8 cellular contexts compared by ENCODE assay signal in the genomic region with DNA sequence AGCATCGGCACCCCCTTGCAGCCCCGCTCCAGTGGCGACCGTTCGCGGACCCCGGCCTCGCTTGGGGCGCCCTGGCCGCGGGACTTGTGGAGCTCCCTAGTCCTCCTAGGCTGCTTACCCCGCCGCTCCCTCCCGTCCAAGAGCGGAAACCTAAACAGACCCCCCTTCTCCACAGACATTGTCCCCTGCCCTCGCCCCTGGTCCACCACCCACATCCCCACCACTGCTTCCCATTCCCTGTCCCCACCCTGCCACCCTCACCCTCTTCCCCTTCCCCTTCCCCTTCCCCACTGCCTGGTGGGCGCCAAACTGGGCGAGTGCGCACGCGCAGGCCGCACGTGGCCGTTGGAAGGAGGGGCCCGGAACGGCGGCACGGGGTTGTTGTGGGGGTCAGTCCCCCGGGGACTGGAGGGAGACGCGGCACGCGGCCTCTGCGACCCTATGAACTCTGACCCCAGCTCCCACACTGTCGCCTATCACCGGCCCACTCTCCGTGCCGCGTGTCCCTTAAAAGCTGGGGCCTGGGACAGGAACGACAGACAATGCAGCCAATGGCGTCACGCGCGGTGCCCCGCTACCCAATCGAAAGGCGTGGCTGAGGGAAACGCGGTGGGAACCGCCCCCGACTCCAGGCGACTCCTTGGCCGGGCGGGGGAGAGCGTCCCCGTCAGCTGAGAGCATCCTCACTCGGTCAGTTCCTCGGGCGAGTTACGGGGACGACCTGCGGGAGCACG. TPM values are rescaled to one million over a fixed set of nuclear protein-coding genes. Genes with fewer than 3 reads are reported as not detected.
DNase-seq lines count a peak whose midpoint lies in the region; ATAC-seq and TF ChIP-seq lines count a peak whose summit lies in the region.

A gene (plus strand): TSS at position 667 of the 734 bp plus-strand sequence. CDS start 103 bp downstream, outside the sequence.

- no peak within 1 kb of the TSS for H3K4me3 Mint-ChIP-seq in naive B cell

- H3K4me3 ChIP-seq in BLaER1 treated with 17β-estradiol and CSF1 and Interleukin-3, amounts not matched to agents 10 nM and 100 nM, result peak within 1 kb of the TSS; percentile 61 to 81 (median 73)
- peak within 1 kb of the TSS; percentile 85 for H3K4me3 ChIP-seq in fibroblast of mammary gland (ENCODE audit: control insufficient read depth, low read depth, low read length)

- peaks cover 0 to 18% (median 7%) of the 10 kb centered on the region in 11 experiments; a peak in 7 of 22 replicates for H3K36me3 ChIP-seq in BLaER1 treated with 17β-estradiol and CSF1 and Interleukin-3, amounts not matched to agents 10 nM and 100 nM

- peak within 1 kb of the TSS; percentile 83 to 99 (median 92) for H3K4me2 ChIP-seq in BLaER1 treated with 17β-estradiol and CSF1 and Interleukin-3, amounts not matched to agents 10 nM and 100 nM

- peaks cover 24 to 42% (median 35%) of the 10 kb centered on the region in 10 experiments for H3K4me1 ChIP-seq in BLaER1 treated with 17β-estradiol and CSF1 and Interleukin-3, amounts not matched to agents 10 nM and 100 nM

- peak within 1 kb of the TSS in 4 of 6 donors; percentile 67 to 93 (median 80) for H3K27ac Mint-ChIP-seq in naive B cell

- H4K20me1 ChIP-seq in BLaER1 treated with 17β-estradiol and CSF1 and Interleukin-3, amounts not matched to agents 10 nM and 100 nM, result no peaks in the 10 kb centered on the region

- H3K9ac ChIP-seq in BLaER1 treated with 17β-estradiol and CSF1 and Interleukin-3, amounts not matched to agents 10 nM and 100 nM, result peak within 1 kb of the TSS; percentile 72 to 90 (median 83)

- peaks cover 0 to 6% (median 0%) of the 10 kb centered on the region in 7 donors for H3K9me3 Mint-ChIP-seq in naive B cell

- peaks cover 0 to 19% (median 14%) of the 10 kb centered on the region in 11 experiments; a peak in 13 of 22 replicates for H3K9me3 ChIP-seq in BLaER1 treated with 17β-estradiol and CSF1 and Interleukin-3, amounts not matched to agents 10 nM and 100 nM (replicated peaks in 1 of 11)

- no peaks in the 10 kb centered on the region for H3K27me3 ChIP-seq in BLaER1 treated with 17β-estradiol and CSF1 and Interleukin-3, amounts not matched to agents 10 nM and 100 nM

- DNase-seq in HT1080 (ENCODE audit: low read depth) (peak; percentile 59), NOMO-1 treated with dmso at 0.1 percent for 144 hours (lab: John Stamatoyannopoulos, UW; ENCODE audit: unreplicated experiment) (peak; percentile 88), fibroblast of mammary gland (ENCODE audit: low read depth) (peak; percentile 92), naive B cell (peak; percentile 94)
- DNase-seq in activated T-cell treated with anti-CD3 and anti-CD28 coated beads, Interleukin-2, amount 50 U/mL, for 48 hours, result peak; percentile 98
- DNase-seq in stimulated activated CD8-positive, alpha-beta memory T cell treated with anti-CD3 and anti-CD28 coated beads, Interleukin-7, amount 100 ng/mL, for 4 hours (ENCODE audit: low read depth in 2 of 2), result peak; percentile 92 to 93

- no peak for TF ChIP-seq CTCF in fibroblast of mammary gland (conservative IDR thresholded peaks at IDR 0.05; ENCODE audit: control insufficient read depth, insufficient read depth, low read depth, low read length)

- H3K4me1 Mint-ChIP-seq in naive B cell, result peaks cover 2 to 16% (median 7%) of the 10 kb centered on the region in 3 donors

- peak within 1 kb of the TSS; percentile 57 to 97 (median 88); a peak in 21 of 22 replicates for H3K27ac ChIP-seq in BLaER1 treated with 17β-estradiol and CSF1 and Interleukin-3, amounts not matched to agents 10 nM and 100 nM

- ATAC-seq in GM19395 (IDR thresholded peaks at IDR 0.05; ENCODE audit: unreplicated experiment) (peak; percentile 91), naive B cell (ENCODE audit: low read depth in 2 of 2) (peak; percentile 98 to 99)

- H3K36me3 Mint-ChIP-seq in naive B cell, result no peaks in the 10 kb centered on the region

- no peaks in the 10 kb centered on the region for H3K27me3 Mint-ChIP-seq in naive B cell

RNA-seq across cellular contexts. Expression of the gene that starts here (rescaled TPM):
- total RNA-seq in HT1080 (2014; rRNA removed; shearing (Covaris generic)), result not detected in 2 replicates
- polyA plus RNA-seq in HT1080 (2015; cell fraction: cytosol; rRNA removed), result not detected in 2 replicates
- 0.17 and 0.18 TPM in 2 replicates for polyA plus RNA-seq in HT1080 (2015; cell fraction: nucleus; rRNA removed)
- polyA plus RNA-seq in naive B cell (ENCODE audit: low read depth in 6 of 6), result 1 to 10 TPM in 5 of 6 donors, not detected in 1; 1.2 to 2.6 (median 1.7) TPM

Comparison
In these comparisons a context has a peak if more than half of its experiments do, and no peak if none do; other contexts are left out.
1. Peak in every context shown above with its lines: DNase-seq, ATAC-seq, H3K4me3 ChIP-seq and H3K27ac ChIP-seq.
2. Peak in DNase-seq in HT1080; RNA of the gene not detected or under 1 TPM.